9 cellular contexts compared by ENCODE assay signal in the genomic region with DNA sequence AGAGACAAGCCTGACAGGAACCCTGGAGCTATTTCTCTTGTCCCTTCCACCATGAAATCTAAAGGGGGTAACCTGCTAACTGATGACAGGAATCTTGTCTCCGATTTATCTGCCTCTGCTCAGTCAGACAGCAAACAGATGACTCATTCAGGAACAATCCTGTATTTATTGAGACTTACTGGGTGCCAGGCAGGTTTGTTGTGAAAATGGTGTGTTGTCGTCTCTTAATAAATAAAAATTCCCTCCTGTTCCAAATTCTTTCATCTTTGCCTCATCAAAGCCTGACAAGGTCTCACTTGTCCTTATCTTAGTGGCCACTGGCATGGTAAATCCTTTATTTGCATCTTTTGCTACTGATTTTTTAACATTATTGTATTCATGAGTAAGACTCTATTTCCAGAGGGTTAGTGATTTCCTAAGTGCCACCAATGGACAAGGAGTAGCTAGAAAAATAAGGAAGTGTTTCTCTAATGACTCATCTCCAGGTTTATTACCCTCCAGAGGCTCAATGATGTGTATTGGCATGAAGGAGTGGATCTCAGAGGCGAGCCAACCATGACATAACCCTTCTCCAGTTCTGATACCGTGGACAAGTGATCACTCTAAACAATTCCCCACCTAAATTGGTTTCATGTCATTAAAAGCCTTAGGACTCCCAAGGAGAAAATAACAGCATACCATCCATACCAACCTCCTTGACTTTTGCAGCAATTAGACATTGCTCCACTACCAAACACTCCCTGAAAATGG.
DNase-seq lines count a peak whose midpoint lies in the region; ATAC-seq, FAIRE-seq and TF ChIP-seq lines count a peak whose summit lies in the region.
"Had no signal": no experiment of that assay in that cellular context is flagged by ENCODE, and none has a peak within 500 bp of the region (broad histone marks: within the 10 kb centered on the region; RNA-seq: fewer than 3 reads in every experiment).

No MANE protein-coding gene starts in this region.

- H3K27ac Mint-ChIP-seq in astrocyte (ENCODE audit: unreplicated experiment): peak overlapping the region; percentile 72
- H3K27ac Mint-ChIP-seq: activated naive CD8-positive, alpha-beta T cell had no signal

- ATAC-seq in GM19328 (IDR thresholded peaks at IDR 0.05; ENCODE audit: unreplicated experiment) (no peak), HG03095 (IDR thresholded peaks at IDR 0.05; ENCODE audit: unreplicated experiment) (no peak)

- H3K4me1 ChIP-seq in HUES6 (ENCODE audit: control insufficient read depth, insufficient read depth, low read length): peaks cover 21% of the 10 kb centered on the region; the same call in 1 of the 2 replicates
- peaks cover 28% of the 10 kb centered on the region for H3K4me1 ChIP-seq in astrocyte (ENCODE audit: insufficient read depth, low read length)

- H2AFZ ChIP-seq in astrocyte (ENCODE audit: low read depth, low read length): no peak overlapping the region

- peak; percentile 70 for DNase-seq in AG08395 (ENCODE audit: low spot score)
- DNase-seq in astrocyte (ENCODE audit: low read depth): peak; percentile 69
- peak; percentile 43 to 72 for DNase-seq in lung microvascular endothelial cell (ENCODE audit: low read depth in 2 of 2)
- DNase-seq in Kasumi-1 (lab: John Stamatoyannopoulos, UW): no peak
- DNase-seq in T-helper 1 cell: no peak

- H3K9me3 ChIP-seq in HUES6 (ENCODE audit: control insufficient read depth, insufficient read depth, low read depth, low read length): no peaks in the 10 kb centered on the region
- H3K9me3 ChIP-seq in astrocyte (ENCODE audit: insufficient read depth, low read depth, low read length): no peaks in the 10 kb centered on the region

- H3K4me3 Mint-ChIP-seq in astrocyte (ENCODE audit: unreplicated experiment): no peak overlapping the region
- H3K4me3 Mint-ChIP-seq: activated naive CD8-positive, alpha-beta T cell had no signal

- peak overlapping the region; percentile 81; the same call in 1 of the 2 replicates for H3K27ac ChIP-seq in HUES6 (ENCODE audit: low read depth, low read length)
- H3K27ac ChIP-seq in astrocyte (ENCODE audit: low read depth, low read length): peak overlapping the region; percentile 85

- H3K4me3 ChIP-seq in HUES6 (ENCODE audit: low read depth, low read length) (peak overlapping the region; percentile 17; the same call in 1 of the 2 replicates), astrocyte (ENCODE audit: insufficient read depth, low read depth, low read length) (no peak overlapping the region)

- H3K36me3 ChIP-seq in HUES6 (ENCODE audit: control insufficient read depth, insufficient read depth, low read length): no peaks in the 10 kb centered on the region
- H3K36me3 ChIP-seq in astrocyte (ENCODE audit: insufficient read depth, low read length): no peaks in the 10 kb centered on the region

- H3K79me2 ChIP-seq in astrocyte (ENCODE audit: insufficient read depth, low read length): no peaks in the 10 kb centered on the region

- no peaks in the 10 kb centered on the region for H3K27me3 Mint-ChIP-seq in astrocyte (ENCODE audit: low read depth, unreplicated experiment)
- H3K27me3 Mint-ChIP-seq: activated naive CD8-positive, alpha-beta T cell had no signal

- H3K9ac ChIP-seq in HUES6 (ENCODE audit: low read length) (peak overlapping the region; percentile 53), astrocyte (ENCODE audit: low read length) (peak overlapping the region; percentile 49)

- no peak for TF ChIP-seq CTCF in astrocyte (IDR thresholded peaks at IDR 0.05; ENCODE audit: insufficient read depth, low read depth, low read length)

- H3K36me3 Mint-ChIP-seq in astrocyte (ENCODE audit: low read depth, unreplicated experiment): no peaks in the 10 kb centered on the region
- H3K36me3 Mint-ChIP-seq: activated naive CD8-positive, alpha-beta T cell had no signal

- no peak for FAIRE-seq in astrocyte (lab: Jason Lieb, UNC)

- H4K20me1 ChIP-seq in astrocyte (ENCODE audit: insufficient read depth, low read length): no peaks in the 10 kb centered on the region

- H3K4me1 Mint-ChIP-seq in astrocyte (ENCODE audit: low read depth, unreplicated experiment): peaks cover 19% of the 10 kb centered on the region

- no peaks in the 10 kb centered on the region for H3K27me3 ChIP-seq in HUES6 (ENCODE audit: control insufficient read depth, insufficient read depth, low read length)
- H3K27me3 ChIP-seq in astrocyte (ENCODE audit: insufficient read depth, low read length): no peaks in the 10 kb centered on the region

- peak overlapping the region; percentile 68 for H3K4me2 ChIP-seq in astrocyte (ENCODE audit: low read length)

- peaks cover 2% of the 10 kb centered on the region for H3K9me3 Mint-ChIP-seq in astrocyte (ENCODE audit: unreplicated experiment)

Comparison
In these comparisons a context has a peak if more than half of its experiments do, and no peak if none do; other contexts are left out.
1. DNase-seq: peak in AG08395 (single experiment), astrocyte (single experiment) and lung microvascular endothelial cell (2 of 2); none in Kasumi-1 (0 of 2) and T-helper 1 cell (0 of 5).